Comparison of ENCODE assay signal across 1 cellular context in genomic region chr11:116955949-116956348, GRCh38.
TF ChIP-seq lines count a peak whose summit lies in the region.

No MANE protein-coding gene starts in this region.

TF ChIP-seq in GM23338, 12 proteins besides CTCF, POLR2A, EP300 and RAD21 (continued from another document):
- TF ChIP-seq ZNF462 (CRISPR knock-in tag; IDR thresholded peaks at IDR 0.05) (no peak), ZNF114 (CRISPR knock-in tag; IDR thresholded peaks at IDR 0.05) (no peak), REST (IDR thresholded peaks at IDR 0.05; ENCODE audit: unreplicated experiment) (no peak)
